ENCODE assay signal across 8 cellular contexts in genomic region chr5:55220433-55221185, GRCh38. TPM values are rescaled to one million over a fixed set of nuclear protein-coding genes. Genes with fewer than 3 reads are reported as not detected.
DNase-seq lines count a peak whose midpoint lies in the region; ATAC-seq and TF ChIP-seq lines count a peak whose summit lies in the region.

No MANE protein-coding gene starts in this region.

- peaks cover 82 to 92% (median 87%) of the 10 kb centered on the region in 3 donors for H3K27me3 Mint-ChIP-seq in CD14-positive monocyte (ENCODE audit: low read depth in 3 of 3)
- H3K27me3 Mint-ChIP-seq in endothelial cell (ENCODE audit: unreplicated experiment) = peaks cover 13% of the 10 kb centered on the region
- H3K27me3 Mint-ChIP-seq in nephron (ENCODE audit: low read depth) = peaks cover 89% of the 10 kb centered on the region

- peaks cover 4% of the 10 kb centered on the region; the same call in 1 of the 2 replicates for H3K9me3 ChIP-seq in NT2/D1 (ENCODE audit: insufficient read depth, low read length)

- no peaks in the 10 kb centered on the region for H3K36me3 ChIP-seq in NT2/D1 (ENCODE audit: insufficient read depth, insufficient read length, low read length)

- DNase-seq in CD14-positive monocyte (ENCODE audit: low spot score) (no peak), NT2/D1 (ENCODE audit: low read depth, low spot score) (no peak), endothelial cell (ENCODE audit: low spot score) (peak; percentile 35), NCI-H748 treated with DMSO at 0.1 percent for 48 hours (lab: John Stamatoyannopoulos, UW) (no peak), SHP77 (lab: John Stamatoyannopoulos, UW) (no peak)

- peak overlapping the region; percentile 79 for H3K9ac ChIP-seq in NT2/D1 (ENCODE audit: insufficient read length, low read depth)

- peaks cover 57% of the 10 kb centered on the region for H3K27me3 ChIP-seq in NT2/D1 (ENCODE audit: insufficient read depth, insufficient read length)

- peak overlapping the region; percentile 59 to 83 for H3K4me3 Mint-ChIP-seq in CD14-positive monocyte
- peak overlapping the region; percentile 59 for H3K4me3 Mint-ChIP-seq in endothelial cell (ENCODE audit: unreplicated experiment)
- peak overlapping the region; percentile 65 to 77 (median 77) for H3K4me3 Mint-ChIP-seq in nephron

- peak overlapping the region; percentile 46 for H3K4me3 ChIP-seq in NT2/D1 (ENCODE audit: insufficient read length, low read depth)

- ATAC-seq in GM21367 (IDR thresholded peaks at IDR 0.05; ENCODE audit: unreplicated experiment) = no peak
- ATAC-seq in GM21786 (IDR thresholded peaks at IDR 0.05; ENCODE audit: unreplicated experiment) = no peak

- H3K4me1 Mint-ChIP-seq in CD14-positive monocyte (peaks cover 32% of the 10 kb centered on the region), endothelial cell (ENCODE audit: unreplicated experiment) (peaks cover 16% of the 10 kb centered on the region), nephron (peaks cover 20% of the 10 kb centered on the region)

- TF ChIP-seq CTCF in CD14-positive monocyte (IDR thresholded peaks at IDR 0.05) = no peak
- TF ChIP-seq CTCF in endothelial cell (IDR thresholded peaks at IDR 0.05; ENCODE audit: unreplicated experiment) = no peak
- TF ChIP-seq CTCF in nephron (IDR thresholded peaks at IDR 0.05; ENCODE audit: unreplicated experiment in 3 of 3) = no peak

- H3K36me3 Mint-ChIP-seq in CD14-positive monocyte = peaks cover 2 to 6% of the 10 kb centered on the region in 2 donors
- H3K36me3 Mint-ChIP-seq in endothelial cell (ENCODE audit: low read depth, unreplicated experiment) = no peaks in the 10 kb centered on the region
- H3K36me3 Mint-ChIP-seq in nephron (ENCODE audit: low read depth) = no peaks in the 10 kb centered on the region

- peak overlapping the region in 1 of 7 donors; percentile 30 for H3K27ac Mint-ChIP-seq in CD14-positive monocyte
- no peak overlapping the region for H3K27ac Mint-ChIP-seq in endothelial cell (ENCODE audit: unreplicated experiment)
- no peak overlapping the region for H3K27ac Mint-ChIP-seq in nephron

- intact Hi-C loops in CD14-positive monocyte (cut with micrococcal nuclease) = no loop called here

- no peaks in the 10 kb centered on the region for H3K4me1 ChIP-seq in NT2/D1 (ENCODE audit: insufficient read depth, insufficient read length)

- H3K9me3 Mint-ChIP-seq in CD14-positive monocyte (peaks cover 0 to 25% (median 12%) of the 10 kb centered on the region in 7 donors), endothelial cell (ENCODE audit: unreplicated experiment) (no peaks in the 10 kb centered on the region), nephron (no peaks in the 10 kb centered on the region)

RNA-seq across cellular contexts. Expression of gene MCIDAS, which starts 6.5 kb away (rescaled TPM):
- polyA plus RNA-seq in CD14-positive monocyte = not detected
- not detected for total RNA-seq in endothelial cell (ENCODE audit: unreplicated experiment)

RNA-seq across cellular contexts. Expression of gene CCNO, which starts 12.8 kb away (rescaled TPM):
- polyA plus RNA-seq in CD14-positive monocyte = not detected
- 0.15 TPM for total RNA-seq in endothelial cell (ENCODE audit: unreplicated experiment)

RNA-seq across cellular contexts. Expression of gene CDC20B, which starts 47.6 kb away (rescaled TPM):
- not detected for polyA plus RNA-seq in CD14-positive monocyte
- not detected for total RNA-seq in endothelial cell (ENCODE audit: unreplicated experiment)
